ENCODE assay signal across 15 cellular contexts in genomic region chr9:87742813-87743428, GRCh38. TPM values are rescaled to one million over a fixed set of nuclear protein-coding genes. Genes with fewer than 3 reads are reported as not detected.
DNase-seq lines count a peak whose midpoint lies in the region; ATAC-seq, FAIRE-seq and TF ChIP-seq lines count a peak whose summit lies in the region.
"Had no signal": no experiment of that assay in that cellular context is flagged by ENCODE, and none has a peak within 500 bp of the region (broad histone marks: within the 10 kb centered on the region; RNA-seq: fewer than 3 reads in every experiment).

No MANE protein-coding gene starts in this region.

- H3K9me3 ChIP-seq in mammary epithelial cell (replicated peaks; ENCODE audit: insufficient read depth, low read length) (peaks cover 4% of the 10 kb centered on the region), keratinocyte (ENCODE audit: control insufficient read depth, low read depth, low read length) (no peaks in the 10 kb centered on the region)

- DNase-seq in GM23338 (ENCODE audit: low spot score): no peak
- peak; percentile 69 for DNase-seq in NCI-H460 (ENCODE audit: extremely low read depth, low read depth)
- DNase-seq in mammary epithelial cell: peak; percentile 58
- DNase-seq in keratinocyte (ENCODE audit: low read depth, low spot score): peak; percentile 61
- DNase-seq in activated CD8-positive, alpha-beta memory T cell treated with anti-CD3 and anti-CD28 coated beads for 24 hours: no peak
- DNase-seq: CD8-positive, alpha-beta T cell; DND-41; HCEC 1CT; MV-4-11; NCI-H2107; NCI-H748 treated with DMSO at 0.1 percent for 48 hours; SHP77 treated with DMSO at 0.1 percent for 48 hours had no signal

- H3K36me3 Mint-ChIP-seq in GM23338 (ENCODE audit: low read depth): peaks cover 7% of the 10 kb centered on the region; the same call in 2 of the 3 replicates
- H3K36me3 Mint-ChIP-seq in activated T-helper 17 cell treated with anti-CD3 and anti-CD28 coated beads, Interleukin-2, amount 50 U/mL, for 72 hours (ENCODE audit: low read depth): no peaks in the 10 kb centered on the region
- H3K36me3 Mint-ChIP-seq: CD8-positive, alpha-beta T cell had no signal

- CTCF ChIA-PET in mammary epithelial cell (lab: Charles Lee; ENCODE audit: low non-redundant PET): no interaction called here

- H3K79me2 ChIP-seq in GM23338 (replicated peaks; ENCODE audit: insufficient read depth) (no peaks in the 10 kb centered on the region), mammary epithelial cell (ENCODE audit: insufficient read depth, low read length) (no peaks in the 10 kb centered on the region), keratinocyte (ENCODE audit: control insufficient read depth, insufficient read depth, low read length) (no peaks in the 10 kb centered on the region)

- ATAC-seq in GM23338 (no peak), HG03457 (IDR thresholded peaks at IDR 0.05; ENCODE audit: unreplicated experiment) (no peak)
- no peak for ATAC-seq in activated T-helper 17 cell treated with anti-CD3 and anti-CD28 coated beads, Interleukin-2, amount 50 U/mL, for 72 hours (replicated peaks)
- ATAC-seq: CD8-positive, alpha-beta T cell; GM12878 had no signal

- no peak overlapping the region for H3K27ac Mint-ChIP-seq in GM23338
- no peak overlapping the region for H3K27ac Mint-ChIP-seq in activated T-helper 17 cell treated with anti-CD3 and anti-CD28 coated beads, Interleukin-2, amount 50 U/mL, for 72 hours
- H3K27ac Mint-ChIP-seq: CD8-positive, alpha-beta T cell had no signal

- H4K20me1 ChIP-seq in GM23338 (replicated peaks; ENCODE audit: insufficient read depth) (no peaks in the 10 kb centered on the region), mammary epithelial cell (ENCODE audit: insufficient read depth, low read length) (no peaks in the 10 kb centered on the region), keratinocyte (ENCODE audit: control insufficient read depth, extremely low read depth, insufficient read depth, low read length) (no peaks in the 10 kb centered on the region)

- intact Hi-C loops in mammary epithelial cell (cut with micrococcal nuclease): loop anchor here (5.0 kb wide), 1 partner anchor 49 kb away; no protein-coding TSS in a partner anchor

- H3K9me2 ChIP-seq in GM23338 (ENCODE audit: insufficient read depth): no peaks in the 10 kb centered on the region

- H3K27ac ChIP-seq in GM23338 (ENCODE audit: low read depth) (no peak overlapping the region), mammary epithelial cell (ENCODE audit: insufficient read depth, low read depth, low read length) (no peak overlapping the region), keratinocyte (ENCODE audit: control insufficient read depth, insufficient read depth, low read length) (peak overlapping the region; percentile 0)

- FAIRE-seq in keratinocyte (lab: Jason Lieb, UNC): no peak
- FAIRE-seq: GM12878 had no signal

- TF ChIP-seq CTCF in GM23338 (conservative IDR thresholded peaks at IDR 0.05; ENCODE audit: low read depth in 2 of 2): no peak
- TF ChIP-seq CTCF in mammary epithelial cell (conservative IDR thresholded peaks at IDR 0.05 in 1 of 2, IDR thresholded peaks at IDR 0.05 in 1 of 2; ENCODE audit: extremely low read depth in 1 of 2, insufficient read depth in 1 of 2, low read depth in 1 of 2, low read length in 2 of 2): no peak
- no peak for TF ChIP-seq CTCF in keratinocyte (optimal IDR thresholded peaks at IDR 0.05 in 1 of 3, IDR thresholded peaks at IDR 0.05 in 1 of 3, conservative IDR thresholded peaks at IDR 0.05 in 1 of 3; ENCODE audit: extremely low read depth in 1 of 3, insufficient read depth in 2 of 3, low read length in 3 of 3)

- WGBS in mammary epithelial cell (ENCODE audit: low coverage, missing lambda C conversion rate): 53% methylated on average over 3 of the region's 3 CpGs

- H2AFZ ChIP-seq in GM23338: peak overlapping the region; percentile 67; the same call in 1 of the 2 replicates
- peak overlapping the region; percentile 36 for H2AFZ ChIP-seq in mammary epithelial cell (ENCODE audit: low read depth, low read length)
- no peak overlapping the region for H2AFZ ChIP-seq in keratinocyte (ENCODE audit: control insufficient read depth, low read length)

- dilution Hi-C loops in mammary epithelial cell (cut with HindIII; ENCODE audit: low sequenced_read_pairs): no loop called here
- dilution Hi-C loops in keratinocyte (cut with MboI; ENCODE audit: extremely low pct_ligation_motif_present, low sequenced_read_pairs): no loop called here

- H3K27me3 ChIP-seq in GM23338 (ENCODE audit: insufficient read depth) (no peaks in the 10 kb centered on the region), mammary epithelial cell (ENCODE audit: insufficient read depth, low read length) (no peaks in the 10 kb centered on the region), keratinocyte (ENCODE audit: control insufficient read depth, extremely low read depth, insufficient read depth, low read length) (no peaks in the 10 kb centered on the region)

- peaks cover 26% of the 10 kb centered on the region for H3K9me3 Mint-ChIP-seq in GM23338
- no peaks in the 10 kb centered on the region for H3K9me3 Mint-ChIP-seq in activated T-helper 17 cell treated with anti-CD3 and anti-CD28 coated beads, Interleukin-2, amount 50 U/mL, for 72 hours

- H3K4me1 ChIP-seq in GM23338 (ENCODE audit: insufficient read depth) (no peaks in the 10 kb centered on the region), mammary epithelial cell (ENCODE audit: insufficient read depth, low read length) (no peaks in the 10 kb centered on the region), keratinocyte (ENCODE audit: control insufficient read depth, extremely low read depth, insufficient read depth, low read length) (peaks cover 3% of the 10 kb centered on the region)

- no peaks in the 10 kb centered on the region for H3K9me1 ChIP-seq in keratinocyte (ENCODE audit: control insufficient read depth, extremely low read depth, insufficient read depth, low read length)

- H3F3A ChIP-seq in GM23338 (replicated peaks; ENCODE audit: low read depth): no peaks in the 10 kb centered on the region

- H3K4me1 Mint-ChIP-seq in GM23338: peaks cover 4% of the 10 kb centered on the region
- H3K4me1 Mint-ChIP-seq in activated T-helper 17 cell treated with anti-CD3 and anti-CD28 coated beads, Interleukin-2, amount 50 U/mL, for 72 hours: peaks cover 10% of the 10 kb centered on the region

- H3K4me3 ChIP-seq in GM23338: no peak overlapping the region
- H3K4me3 ChIP-seq in mammary epithelial cell (replicated peaks in 1 of 3; ENCODE audit: insufficient read depth in 1 of 3, low read depth in 2 of 3, low read length in 3 of 3): no peak overlapping the region
- H3K4me3 ChIP-seq in keratinocyte (ENCODE audit: control insufficient read depth in 2 of 3, extremely low read depth in 1 of 3, insufficient read depth in 2 of 3, low read depth in 1 of 3, low read length in 3 of 3): no peak overlapping the region
- H3K4me3 ChIP-seq: GM12878 had no signal

- no peak overlapping the region for H3K9ac ChIP-seq in mammary epithelial cell (ENCODE audit: insufficient read depth, low read length)
- no peak overlapping the region for H3K9ac ChIP-seq in keratinocyte (ENCODE audit: control insufficient read depth, extremely low read depth, insufficient read depth, low read length)

- BruUV-seq in mammary epithelial cell (replicated peaks; lab: Mats Ljungman, UMichigan): no TSS peak

- no peak overlapping the region for H3K4me3 Mint-ChIP-seq in GM23338
- H3K4me3 Mint-ChIP-seq in activated T-helper 17 cell treated with anti-CD3 and anti-CD28 coated beads, Interleukin-2, amount 50 U/mL, for 72 hours: no peak overlapping the region
- H3K4me3 Mint-ChIP-seq: CD8-positive, alpha-beta T cell had no signal

- H3K36me3 ChIP-seq in GM23338 (ENCODE audit: insufficient read depth) (0 out of 2 replicates have a peak, but pooled peaks cover 5% of the 10 kb centered on the region), mammary epithelial cell (ENCODE audit: insufficient read depth, low read length) (no peaks in the 10 kb centered on the region), keratinocyte (ENCODE audit: control insufficient read depth in 2 of 2, extremely low read depth in 1 of 2, insufficient read depth in 2 of 2, low read length in 2 of 2) (no peaks in the 10 kb centered on the region)

- no peaks in the 10 kb centered on the region for H3K27me3 Mint-ChIP-seq in GM23338 (ENCODE audit: insufficient read depth, low read depth, poor library complexity)
- H3K27me3 Mint-ChIP-seq in activated T-helper 17 cell treated with anti-CD3 and anti-CD28 coated beads, Interleukin-2, amount 50 U/mL, for 72 hours: peaks cover 6% of the 10 kb centered on the region

- H3K4me2 ChIP-seq in GM23338 (no peak overlapping the region), mammary epithelial cell (ENCODE audit: insufficient read depth, low read depth, low read length) (no peak overlapping the region), keratinocyte (ENCODE audit: control insufficient read depth, extremely low read depth, insufficient read depth, low read depth, low read length) (no peak overlapping the region)

- in situ Hi-C loops in mammary epithelial cell (cut with MboI; ENCODE audit: low sequenced_read_pairs in 2 of 2): no loop called here

TF ChIP-seq in GM23338, 12 proteins besides CTCF, POLR2A, EP300 and RAD21 (continues in another document):
- TF ChIP-seq NANOG (IDR thresholded peaks at IDR 0.05; ENCODE audit: borderline replicate concordance) (no peak), CREB1 (CRISPR knock-in tag; IDR thresholded peaks at IDR 0.05; ENCODE audit: low read depth) (no peak)

RNA-seq across cellular contexts. Expression of gene CTSL, which starts 17.0 kb away (rescaled TPM):
- total RNA-seq in GM23338 (2014; rRNA removed; shearing (Covaris generic)): 30.4 and 34.5 TPM in 2 replicates
- 34.5 and 35.3 TPM in 2 replicates for polyA plus RNA-seq in GM23338 (2016; fragmentation: Nextera tagmentation; extraction: Ambion mirVana)
- 1,987 and 2,122 TPM in 2 replicates for total RNA-seq in NCI-H460 (2014; rRNA removed; shearing (Covaris generic))
- 1,711 and 2,151 TPM in 2 replicates for polyA plus RNA-seq in NCI-H460 (2014; cell fraction: nucleus; rRNA removed)
- 100 to 1,000 TPM in 1 of 2 donors, 10 to 100 TPM in 1; 38.8 to 109 TPM for total RNA-seq in mammary epithelial cell
- 131 TPM for polyA plus RNA-seq in mammary epithelial cell
- 24.0 TPM for polyA minus RNA-seq in mammary epithelial cell
- polyA plus RNA-seq in keratinocyte: 94.0 to 121 TPM (median 116 TPM) in 3 replicates
- 55.9 TPM for polyA plus RNA-seq in keratinocyte (2011; ENCODE audit: low read depth)
- polyA plus RNA-seq in keratinocyte (2011; cell fraction: cytosol; rRNA removed): 39.0 and 41.0 TPM in 2 replicates
- 161 and 249 TPM in 2 replicates for polyA plus RNA-seq in keratinocyte (2011; cell fraction: nucleus; rRNA removed)
- 40.9 and 71.2 TPM in 2 replicates for polyA plus RNA-seq in keratinocyte (2012; ENCODE audit: low replicate concordance)
- 14.8 to 28.4 TPM (median 23.2 TPM) in 3 replicates for polyA minus RNA-seq in keratinocyte
- polyA minus RNA-seq in keratinocyte (2011; cell fraction: cytosol; rRNA and poly(A)+ RNA removed): 28.8 TPM
- 45.5 and 69.0 TPM in 2 replicates for polyA minus RNA-seq in keratinocyte (2011; cell fraction: nucleus; rRNA and poly(A)+ RNA removed)
- total RNA-seq in activated T-helper 17 cell treated with anti-CD3 and anti-CD28 coated beads, Interleukin-2, amount 50 U/mL, for 72 hours: 10 to 100 TPM; 13.2 to 43.0 TPM

Comparison
In these comparisons a context has a peak if more than half of its experiments do, and no peak if none do; other contexts are left out.
1. DNase-seq: peak in NCI-H460 (single experiment), mammary epithelial cell (single experiment) and keratinocyte (single experiment); none in GM23338 (single experiment) and activated CD8-positive, alpha-beta memory T cell treated with anti-CD3 and anti-CD28 coated beads for 24 hours (single experiment).
2. RNA of gene CTSL, which starts 17.0 kb away (total RNA-seq): 1,987 to 2,122 TPM in NCI-H460; 38.8 to 109 TPM in mammary epithelial cell, 13.2 to 43.0 TPM in activated T-helper 17 cell treated with anti-CD3 and anti-CD28 coated beads, Interleukin-2, amount 50 U/mL, for 72 hours and 30.4 to 34.5 TPM in GM23338; every median in the first group is over 10 times any median in the second.